Comparison of ENCODE assay signal across 8 cellular contexts in the genomic region with DNA sequence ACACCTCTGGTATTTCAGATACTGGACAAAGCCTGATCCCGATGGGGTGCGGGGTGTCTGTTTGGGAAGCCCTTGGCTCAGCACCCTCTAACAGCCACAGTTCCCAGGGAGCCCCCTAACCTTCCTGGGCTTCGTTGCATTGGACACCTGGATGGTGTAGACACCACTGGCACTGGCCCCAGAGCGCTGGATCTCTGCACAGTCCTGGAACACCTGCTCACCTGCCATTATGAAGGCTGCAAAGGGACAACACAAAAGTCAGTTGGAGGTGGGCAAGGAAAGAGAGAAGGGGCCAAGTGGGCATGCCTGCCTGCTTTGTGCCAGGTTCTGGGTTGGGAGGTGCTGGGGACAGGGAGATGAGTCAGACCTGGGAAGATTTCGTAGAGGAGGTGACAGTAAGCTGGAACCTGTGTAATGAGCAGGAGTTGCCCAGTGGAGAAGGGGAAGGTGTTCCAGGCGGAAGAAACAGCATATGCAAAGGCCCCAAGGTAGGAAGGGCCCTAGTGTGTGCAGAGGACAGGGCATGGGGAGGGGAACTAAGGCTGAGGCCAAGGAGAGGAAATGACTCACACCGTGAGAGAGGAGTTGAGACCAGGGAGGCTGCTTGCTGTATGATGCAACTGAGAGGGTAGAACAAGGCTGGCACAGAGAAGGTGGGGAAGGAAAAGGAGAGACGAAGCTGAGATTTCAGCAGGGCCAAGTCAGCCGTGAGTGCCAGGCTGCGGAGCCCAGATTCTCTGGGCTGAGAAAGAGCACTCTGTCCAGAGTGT. TPM values are rescaled to one million over a fixed set of nuclear protein-coding genes. Genes with fewer than 3 reads are reported as not detected.
DNase-seq lines count a peak whose midpoint lies in the region; ATAC-seq, FAIRE-seq and TF ChIP-seq lines count a peak whose summit lies in the region.

No MANE protein-coding gene starts in this region.

- no peak overlapping the region for H3K4me2 ChIP-seq in K562 (ENCODE audit: insufficient read depth, low read length)

- in situ Hi-C loops in K562 (cut with MboI), result no loop called here

- no peaks in the 10 kb centered on the region for H3K9me1 ChIP-seq in K562 (ENCODE audit: control insufficient read depth, insufficient read depth, low read length)

- POLR2A ChIA-PET in RWPE1 (lab: Yijun Ruan, JAX; ENCODE audit: low non-redundant PET), result no interaction called here
- POLR2A ChIA-PET in K562 (lab: Yijun Ruan, JAX), result no interaction called here

- no peak overlapping the region for H3K9ac ChIP-seq in K562 (ENCODE audit: insufficient read depth in 1 of 2, low read depth in 2 of 2, low read length in 2 of 2)

- intact Hi-C loops in K562 (cut with micrococcal nuclease), result no loop called here
- intact Hi-C loops in psoas muscle (cut with DNase I), result no loop called here

- TF ChIP-seq CTCF in RWPE1 (conservative IDR thresholded peaks at IDR 0.05; ENCODE audit: low read depth) (no peak), K562 (IDR thresholded peaks at IDR 0.05 in 2 of 3, conservative IDR thresholded peaks at IDR 0.05 in 1 of 3; ENCODE audit: insufficient read depth in 2 of 3, low read depth in 1 of 3, low read length in 3 of 3) (no peak), psoas muscle (IDR thresholded peaks at IDR 0.05) (no peak), right atrium auricular region (IDR thresholded peaks at IDR 0.05) (no peak)

- FAIRE-seq in K562 (lab: Jason Lieb, UNC) (no peak), small intestine (lab: Jason Lieb, UNC) (no peak)

- peak; percentile 85 to 94 for ATAC-seq in activated CD4-positive, CD25-positive, alpha-beta regulatory T cell treated with anti-CD3 and anti-CD28 coated beads, Interleukin-2, amount 50 U/mL, for 24 hours
- ATAC-seq in K562 (no peak), psoas muscle (no peak)

- H3K27ac ChIP-seq in RWPE1 (peak overlapping the region; percentile 58), K562 (ENCODE audit: extremely low read depth, low read depth, low read length) (no peak overlapping the region), psoas muscle (no peak overlapping the region), right atrium auricular region (no peak overlapping the region), small intestine (ENCODE audit: low read depth in 1 of 2, low read length in 1 of 2) (no peak overlapping the region)

- H3K36me3 ChIP-seq in K562 (ENCODE audit: control insufficient read depth, insufficient read depth, low read length) (no peaks in the 10 kb centered on the region), psoas muscle (ENCODE audit: insufficient read depth in 1 of 2, low read depth in 1 of 2) (no peaks in the 10 kb centered on the region), right atrium auricular region (no peaks in the 10 kb centered on the region), small intestine (ENCODE audit: control insufficient read depth in 2 of 2, insufficient read depth in 2 of 2, low read length in 2 of 2) (no peaks in the 10 kb centered on the region)

- H4K20me1 ChIP-seq in K562 (replicated peaks; ENCODE audit: control insufficient read depth, insufficient read depth, low read length), result no peaks in the 10 kb centered on the region

- WGBS in K562 (ENCODE audit: insufficient coverage, low coverage, missing lambda C conversion rate), result 2% methylated on average over 8 of the region's 10 CpGs
- WGBS in psoas muscle, 3 donors, result 65 to 68% (median 66%) methylated on average over 10 of the region's 10 CpGs
- 63 to 69% (median 66%) methylated on average over 10 of the region's 10 CpGs for WGBS in small intestine, 3 donors

- no peak for TF ChIP-seq EP300 in K562 (IDR thresholded peaks at IDR 0.05; ENCODE audit: low read length)

- H3K4me1 ChIP-seq in K562 (replicated peaks in 1 of 2; ENCODE audit: control insufficient read depth in 2 of 2, insufficient read depth in 2 of 2, low read length in 2 of 2) (peaks cover 0 to 6% of the 10 kb centered on the region in 2 experiments; a peak in 2 of 5 replicates), psoas muscle (no peaks in the 10 kb centered on the region), right atrium auricular region (peaks cover 0 to 8% of the 10 kb centered on the region in 2 donors), small intestine (ENCODE audit: control insufficient read depth in 2 of 2, insufficient read depth in 1 of 2, low read depth in 1 of 2, low read length in 1 of 2) (no peaks in the 10 kb centered on the region)

- no peak for DNase-seq in activated CD4-positive, CD25-positive, alpha-beta regulatory T cell (lab: John Stamatoyannopoulos, UW)
- peak; percentile 87 for DNase-seq in RWPE1 (ENCODE audit: low spot score)
- peak in 1 of 4 experiments; percentile 3 for DNase-seq in K562 (ENCODE audit: extremely low read depth in 1 of 4, low spot score in 3 of 4)
- peak; percentile 7 for DNase-seq in stimulated activated CD8-positive, alpha-beta memory T cell treated with anti-CD3 and anti-CD28 coated beads, Interleukin-4, amount 100 ng/mL, for 24 hours (ENCODE audit: low read depth)
- no peak for DNase-seq in psoas muscle
- DNase-seq in right atrium auricular region (ENCODE audit: low spot score), result no peak
- no peak for DNase-seq in small intestine

- no TSS peak for BruUV-seq in K562 (replicated peaks; lab: Mats Ljungman, UMichigan)

- TF ChIP-seq POLR2A in K562 (conservative IDR thresholded peaks at IDR 0.05), result no peak

- no peak for TF ChIP-seq RAD21 in K562 (CRISPR knock-in tag; conservative IDR thresholded peaks at IDR 0.05 in 1 of 2, IDR thresholded peaks at IDR 0.05 in 1 of 2)

- H3K79me2 ChIP-seq in K562 (ENCODE audit: control insufficient read depth, insufficient read depth, low read length), result no peaks in the 10 kb centered on the region

- H2AFZ ChIP-seq in K562 (ENCODE audit: low read depth, low read length), result no peak overlapping the region

- H3K27me3 ChIP-seq in K562 (ENCODE audit: control insufficient read depth in 2 of 2, insufficient read depth in 2 of 2, low read length in 2 of 2) (peaks cover 0 to 11% of the 10 kb centered on the region in 2 experiments; a peak in 2 of 5 replicates), psoas muscle (ENCODE audit: insufficient read depth in 3 of 3, low read length in 2 of 3) (peaks cover 0 to 12% (median 4%) of the 10 kb centered on the region in 3 donors), right atrium auricular region (no peaks in the 10 kb centered on the region), small intestine (ENCODE audit: control insufficient read depth in 2 of 2, insufficient read depth in 2 of 2, low read length in 2 of 2) (peaks cover 0 to 8% of the 10 kb centered on the region in 2 donors)

- no peak overlapping the region for H3K4me3 ChIP-seq in K562
- H3K4me3 ChIP-seq in psoas muscle, result no peak overlapping the region
- H3K4me3 ChIP-seq in right atrium auricular region, result no peak overlapping the region
- no peak overlapping the region for H3K4me3 ChIP-seq in small intestine (ENCODE audit: low read depth in 1 of 2, low read length in 2 of 2)

- CTCF ChIA-PET in RWPE1 (lab: Yijun Ruan, JAX) (no interaction called here), K562 (lab: Yijun Ruan, JAX; ENCODE audit: low intra/inter-chr PET ratio) (no interaction called here)

- H3K9me3 ChIP-seq in K562 (replicated peaks; ENCODE audit: control insufficient read depth, insufficient read depth, low read depth, low read length), result no peaks in the 10 kb centered on the region
- no peaks in the 10 kb centered on the region for H3K9me3 ChIP-seq in psoas muscle
- H3K9me3 ChIP-seq in right atrium auricular region, result no peaks in the 10 kb centered on the region
- no peaks in the 10 kb centered on the region for H3K9me3 ChIP-seq in small intestine (ENCODE audit: control insufficient read depth, low read depth)

RNA-seq across cellular contexts. Expression of gene ANGPT4, which starts 34.9 kb away (rescaled TPM):
- not detected in 2 replicates for total RNA-seq in K562 (2011; cell fraction: chromatin; rRNA removed; ENCODE audit: low replicate concordance)
- not detected in 2 replicates for total RNA-seq in K562 (2011; cell fraction: nucleolus; rRNA removed)
- not detected in 2 replicates for total RNA-seq in K562 (2011; cell fraction: nucleoplasm; rRNA removed)
- total RNA-seq in K562 (2014; rRNA removed) (not detected in 2 replicates), K562 (2014; rRNA removed; fragmentation: Illumina TruSeq; extraction: Trizol) (not detected in 2 replicates), K562 (2015; rRNA removed; fragmentation: Illumina TruSeq; extraction: Trizol) (not detected in 2 replicates), K562 (2021) (not detected in 2 replicates), psoas muscle (under 1 TPM in 2 of 4 donors, not detected in 2; 0.04 to 0.06 TPM), right atrium auricular region (under 1 TPM in 1 of 2 donors, not detected in 1; 0.11 TPM)
- polyA plus RNA-seq in K562 (2011; rRNA removed) (not detected in 2 replicates), K562 (2014; fragmentation: Illumina TruSeq; extraction: Trizol) (not detected in 2 replicates), K562 (2014; fragmentation: Nextera tagmentation; extraction: Ambion mirVana) (not detected), K562 (2014; rRNA removed) (not detected in 2 replicates), psoas muscle (under 1 TPM; 0.03 to 0.14 (median 0.10) TPM), small intestine (under 1 TPM in 1 of 3 donors, not detected in 2; 0.70 TPM)
- polyA plus RNA-seq in K562 (2011; cell fraction: cytosol; rRNA removed), result not detected in 2 replicates
- not detected in 2 replicates for polyA plus RNA-seq in K562 (2011; cell fraction: nucleus; rRNA removed)
- not detected in 2 replicates for polyA plus RNA-seq in K562 (2012)
- not detected in 2 replicates for polyA minus RNA-seq in K562 (2011; rRNA and poly(A)+ RNA removed)
- polyA minus RNA-seq in K562 (2011; cell fraction: cytosol; rRNA and poly(A)+ RNA removed), result not detected in 2 replicates
- polyA minus RNA-seq in K562 (2011; cell fraction: nucleus; rRNA and poly(A)+ RNA removed), result not detected in 2 replicates

RNA-seq across cellular contexts. Expression of gene FAM110A, which starts 47.7 kb away (rescaled TPM):
- 5.9 and 9.9 TPM in 2 replicates for total RNA-seq in K562 (2011; cell fraction: chromatin; rRNA removed; ENCODE audit: low replicate concordance)
- total RNA-seq in K562 (2011; cell fraction: nucleolus; rRNA removed), result 7.8 and 8.4 TPM in 2 replicates
- total RNA-seq in K562 (2011; cell fraction: nucleoplasm; rRNA removed), result 4.7 and 6.6 TPM in 2 replicates
- 7.3 and 8.5 TPM in 2 replicates for total RNA-seq in K562 (2014; rRNA removed)
- 2.0 and 2.2 TPM in 2 replicates for total RNA-seq in K562 (2014; rRNA removed; fragmentation: Illumina TruSeq; extraction: Trizol)
- 3.3 and 4.1 TPM in 2 replicates for total RNA-seq in K562 (2015; rRNA removed; fragmentation: Illumina TruSeq; extraction: Trizol)
- 15.5 and 15.7 TPM in 2 replicates for total RNA-seq in K562 (2021)
- polyA plus RNA-seq in K562 (2011; rRNA removed), result 3.6 and 10.0 TPM in 2 replicates
- polyA plus RNA-seq in K562 (2011; cell fraction: cytosol; rRNA removed), result 9.4 and 16.0 TPM in 2 replicates
- 9.5 and 9.7 TPM in 2 replicates for polyA plus RNA-seq in K562 (2011; cell fraction: nucleus; rRNA removed)
- polyA plus RNA-seq in K562 (2012), result 7.9 and 9.5 TPM in 2 replicates
- polyA plus RNA-seq in K562 (2014; fragmentation: Illumina TruSeq; extraction: Trizol), result 6.0 and 8.2 TPM in 2 replicates
- under 1 TPM; 0.73 to 0.93 TPM for polyA plus RNA-seq in K562 (2014; fragmentation: Nextera tagmentation; extraction: Ambion mirVana)
- 9.4 and 11.4 TPM in 2 replicates for polyA plus RNA-seq in K562 (2014; rRNA removed)
- 2.6 and 4.1 TPM in 2 replicates for polyA minus RNA-seq in K562 (2011; rRNA and poly(A)+ RNA removed)
- polyA minus RNA-seq in K562 (2011; cell fraction: cytosol; rRNA and poly(A)+ RNA removed), result 3.7 and 8.8 TPM in 2 replicates
- 2.4 and 4.6 TPM in 2 replicates for polyA minus RNA-seq in K562 (2011; cell fraction: nucleus; rRNA and poly(A)+ RNA removed)
- total RNA-seq in psoas muscle, result 1 to 10 TPM in 2 of 4 donors, under 1 TPM in 2; 0.83 to 3.4 (median 1.9) TPM
- 1 to 10 TPM; 1.4 to 2.5 (median 2.4) TPM for polyA plus RNA-seq in psoas muscle
- total RNA-seq in right atrium auricular region, result 1 to 10 TPM; 5.7 to 5.8 TPM
- polyA plus RNA-seq in small intestine, result 10 to 100 TPM; 11.4 to 14.1 (median 12.1) TPM

Comparison
In these comparisons a context has a peak if more than half of its experiments do, and no peak if none do; other contexts are left out.
1. ATAC-seq: peak in activated CD4-positive, CD25-positive, alpha-beta regulatory T cell treated with anti-CD3 and anti-CD28 coated beads, Interleukin-2, amount 50 U/mL, for 24 hours (2 of 2); none in K562 (single experiment) and psoas muscle (0 of 4).
2. DNase-seq: peak in RWPE1 (single experiment) and stimulated activated CD8-positive, alpha-beta memory T cell treated with anti-CD3 and anti-CD28 coated beads, Interleukin-4, amount 100 ng/mL, for 24 hours (single experiment); none in activated CD4-positive, CD25-positive, alpha-beta regulatory T cell (0 of 4), psoas muscle (0 of 2), right atrium auricular region (single experiment) and small intestine (single experiment).